Comparison of ENCODE assay signal across 11 cellular contexts in the genomic region with DNA sequence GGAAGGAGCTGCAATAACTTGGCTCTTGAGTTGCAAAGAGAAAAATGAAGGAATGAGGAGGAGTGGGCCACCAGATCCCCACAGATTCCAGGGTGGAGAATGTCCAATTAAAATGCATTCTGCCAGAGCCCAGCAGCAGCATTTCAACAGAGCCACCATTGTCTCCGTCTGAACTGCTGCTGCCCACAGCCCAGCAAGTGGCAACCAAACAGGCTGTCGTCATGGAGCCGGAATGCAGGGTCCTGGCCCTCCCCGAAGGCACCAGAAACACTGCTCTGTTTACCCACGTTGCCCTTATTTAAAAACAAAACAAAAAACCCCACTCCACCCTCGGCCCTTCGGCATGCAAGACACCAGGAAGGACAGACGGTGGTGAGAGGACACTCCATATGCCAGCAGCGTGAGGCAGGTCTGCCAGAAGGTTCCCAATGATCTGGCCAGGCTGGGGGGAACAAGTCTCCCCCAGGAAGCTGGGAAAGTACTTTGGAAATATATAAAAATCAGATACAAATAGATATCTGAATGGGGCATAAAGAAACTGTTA. TPM values are rescaled to one million over a fixed set of nuclear protein-coding genes. Genes with fewer than 3 reads are reported as not detected.
DNase-seq lines count a peak whose midpoint lies in the region; ATAC-seq and TF ChIP-seq lines count a peak whose summit lies in the region.
"Had no signal": no experiment of that assay in that cellular context is flagged by ENCODE, and none has a peak within 500 bp of the region (broad histone marks: within the 10 kb centered on the region; RNA-seq: fewer than 3 reads in every experiment).

No MANE protein-coding gene starts in this region.

- no peaks in the 10 kb centered on the region for H3K36me3 ChIP-seq in uterus
- H3K36me3 ChIP-seq: ovary had no signal

- peak overlapping the region; percentile 99 for H3K27ac Mint-ChIP-seq in Calu3 (ENCODE audit: unreplicated experiment)
- H3K27ac Mint-ChIP-seq: activated T-cell treated with anti-CD3 and anti-CD28 coated beads, Interleukin-2, amount 50 U/mL, for 72 hours had no signal

- H3K9me3 Mint-ChIP-seq in Calu3 (ENCODE audit: low read depth, unreplicated experiment), result no peaks in the 10 kb centered on the region
- H3K9me3 Mint-ChIP-seq: activated T-cell treated with anti-CD3 and anti-CD28 coated beads, Interleukin-2, amount 50 U/mL, for 72 hours had no signal

- CTCF ChIA-PET in Calu3 (lab: Charles Lee), result interaction anchor here (0.6 to 1.7 kb wide), 3 partner anchors 9 to 31 kb away, joined by 3 to 6 read pairs (median 4); no protein-coding TSS in a partner anchor

- peaks cover 96% of the 10 kb centered on the region for H3K4me1 Mint-ChIP-seq in Calu3 (ENCODE audit: low read depth, unreplicated experiment)

- no peaks in the 10 kb centered on the region for H3K9me3 ChIP-seq in uterus
- H3K9me3 ChIP-seq: ovary had no signal

- no peak for TF ChIP-seq POLR2A in uterus (IDR thresholded peaks at IDR 0.05)

- H3K4me3 Mint-ChIP-seq in Calu3 (ENCODE audit: low read depth, unreplicated experiment), result peak overlapping the region; percentile 45
- H3K4me3 Mint-ChIP-seq: activated T-cell treated with anti-CD3 and anti-CD28 coated beads, Interleukin-2, amount 50 U/mL, for 72 hours had no signal

- H3K36me3 Mint-ChIP-seq in Calu3 (ENCODE audit: insufficient read depth, unreplicated experiment), result peaks cover 66% of the 10 kb centered on the region

- H3K27me3 Mint-ChIP-seq in Calu3 (ENCODE audit: unreplicated experiment), result no peaks in the 10 kb centered on the region

- no peak overlapping the region for H3K27ac ChIP-seq in uterus
- H3K27ac ChIP-seq: ovary had no signal

- H3K4me3 ChIP-seq in uterus, result no peak overlapping the region
- H3K4me3 ChIP-seq: ovary had no signal

- TF ChIP-seq CTCF in Calu3 (IDR thresholded peaks at IDR 0.05; ENCODE audit: unreplicated experiment), result no peak
- TF ChIP-seq CTCF in uterus (IDR thresholded peaks at IDR 0.05), result no peak

- H3K27me3 ChIP-seq in uterus, result no peaks in the 10 kb centered on the region
- H3K27me3 ChIP-seq: ovary had no signal

- peak; percentile 93 for DNase-seq in Calu3
- peak; percentile 71 for DNase-seq in RPMI7951 (ENCODE audit: low read depth)
- DNase-seq in foreskin melanocyte, result peak; percentile 97
- DNase-seq in non-pigmented ciliary epithelial cell (ENCODE audit: low read depth), result peak; percentile 23
- DNase-seq in uterus, result no peak
- DNase-seq: activated T-cell treated with anti-CD3 and anti-CD28 coated beads, Interleukin-2, amount 50 U/mL, for 72 hours; NCI-H82; ovary had no signal

- no TSS peak for BruUV-seq in Calu3 (replicated peaks; lab: Mats Ljungman, UMichigan)

- no peaks in the 10 kb centered on the region for H3K4me1 ChIP-seq in uterus

- ATAC-seq in HG02981 (IDR thresholded peaks at IDR 0.05; ENCODE audit: unreplicated experiment), result no peak
- ATAC-seq in HG03571 (IDR thresholded peaks at IDR 0.05; ENCODE audit: unreplicated experiment), result no peak
- no peak for ATAC-seq in HG03378 (IDR thresholded peaks at IDR 0.05; ENCODE audit: unreplicated experiment)
- ATAC-seq: activated T-cell treated with anti-CD3 and anti-CD28 coated beads, Interleukin-2, amount 50 U/mL, for 72 hours had no signal

- intact Hi-C loops in Calu3 (cut with micrococcal nuclease; ENCODE audit: unreplicated experiment) (loop anchor here (10.0 kb wide), 1 partner anchor 47 kb away; no protein-coding TSS in a partner anchor), uterus (cut with DNase I; ENCODE audit: low total_unique reads) (no loop called here)

RNA-seq across cellular contexts. Expression of a gene that starts 32.5 kb away (rescaled TPM):
- 138 and 167 TPM in 2 replicates for total RNA-seq in Calu3 (2022)
- total RNA-seq in RPMI7951 (2014; rRNA removed; shearing (Covaris generic)), result 0.20 TPM in 1 of 2 replicates, not detected in the other
- 10 to 100 TPM; 13.3 to 38.2 (median 26.7) TPM for total RNA-seq in uterus

Comparison
In these comparisons a context has a peak if more than half of its experiments do, and no peak if none do; other contexts are left out.
1. DNase-seq: peak in Calu3 (single experiment), RPMI7951 (single experiment), foreskin melanocyte (single experiment) and non-pigmented ciliary epithelial cell (single experiment); none in uterus (0 of 2).
2. RNA of a gene that starts 32.5 kb away (total RNA-seq): 138 to 167 TPM in Calu3 and 13.3 to 38.2 TPM in uterus; 0.20 TPM in RPMI7951; every median in the first group is over 10 times any median in the second.